ENCODE assay signal across 1 cellular context in genomic region chr17:57243171-57243622, GRCh38.
TF ChIP-seq lines count a peak whose summit lies in the region.

No MANE protein-coding gene starts in this region.

TF ChIP-seq in HepG2, 621 proteins besides CTCF, POLR2A, EP300 and RAD21 (continued from another document and continues in another):
- TF ChIP-seq ZBTB3 (CRISPR knock-in tag; IDR thresholded peaks at IDR 0.05; ENCODE audit: borderline replicate concordance, low read depth), result no peak
- no peak for TF ChIP-seq TSC22D2 (CRISPR knock-in tag; IDR thresholded peaks at IDR 0.05; ENCODE audit: borderline replicate concordance)
- TF ChIP-seq ZNF317 (CRISPR knock-in tag; IDR thresholded peaks at IDR 0.05), result no peak
- no peak; the same call in 1 of the 2 replicates for TF ChIP-seq ARNT2 (CRISPR knock-in tag; IDR thresholded peaks at IDR 0.05; ENCODE audit: low read depth)
- no peak for TF ChIP-seq MAF1 (CRISPR knock-in tag; IDR thresholded peaks at IDR 0.05; ENCODE audit: borderline replicate concordance)
- no peak for TF ChIP-seq ATF7-NPFF (CRISPR knock-in tag; IDR thresholded peaks at IDR 0.05; ENCODE audit: low read depth)
- TF ChIP-seq, protein P1, sequence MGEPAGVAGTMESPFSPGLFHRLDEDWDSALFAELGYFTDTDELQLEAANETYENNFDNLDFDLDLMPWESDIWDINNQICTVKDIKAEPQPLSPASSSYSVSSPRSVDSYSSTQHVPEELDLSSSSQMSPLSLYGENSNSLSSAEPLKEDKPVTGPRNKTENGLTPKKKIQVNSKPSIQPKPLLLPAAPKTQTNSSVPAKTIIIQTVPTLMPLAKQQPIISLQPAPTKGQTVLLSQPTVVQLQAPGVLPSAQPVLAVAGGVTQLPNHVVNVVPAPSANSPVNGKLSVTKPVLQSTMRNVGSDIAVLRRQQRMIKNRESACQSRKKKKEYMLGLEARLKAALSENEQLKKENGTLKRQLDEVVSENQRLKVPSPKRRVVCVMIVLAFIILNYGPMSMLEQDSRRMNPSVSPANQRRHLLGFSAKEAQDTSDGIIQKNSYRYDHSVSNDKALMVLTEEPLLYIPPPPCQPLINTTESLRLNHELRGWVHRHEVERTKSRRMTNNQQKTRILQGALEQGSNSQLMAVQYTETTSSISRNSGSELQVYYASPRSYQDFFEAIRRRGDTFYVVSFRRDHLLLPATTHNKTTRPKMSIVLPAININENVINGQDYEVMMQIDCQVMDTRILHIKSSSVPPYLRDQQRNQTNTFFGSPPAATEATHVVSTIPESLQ (CRISPR knock-in tag; conservative IDR thresholded peaks at IDR 0.05), result no peak
- TF ChIP-seq NFIC (IDR thresholded peaks at IDR 0.05; ENCODE audit: low read length), result no peak
- no peak for TF ChIP-seq FOXM1 (CRISPR knock-in tag; IDR thresholded peaks at IDR 0.05)
- TF ChIP-seq, protein P2, sequence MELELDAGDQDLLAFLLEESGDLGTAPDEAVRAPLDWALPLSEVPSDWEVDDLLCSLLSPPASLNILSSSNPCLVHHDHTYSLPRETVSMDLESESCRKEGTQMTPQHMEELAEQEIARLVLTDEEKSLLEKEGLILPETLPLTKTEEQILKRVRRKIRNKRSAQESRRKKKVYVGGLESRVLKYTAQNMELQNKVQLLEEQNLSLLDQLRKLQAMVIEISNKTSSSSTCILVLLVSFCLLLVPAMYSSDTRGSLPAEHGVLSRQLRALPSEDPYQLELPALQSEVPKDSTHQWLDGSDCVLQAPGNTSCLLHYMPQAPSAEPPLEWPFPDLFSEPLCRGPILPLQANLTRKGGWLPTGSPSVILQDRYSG (CRISPR knock-in tag; IDR thresholded peaks at IDR 0.05), result no peak
- TF ChIP-seq U2AF1 (optimal IDR thresholded peaks at IDR 0.05; ENCODE audit: low read depth, low read length), result no peak
- peak; percentile 58; the same call in 1 of the 2 replicates for TF ChIP-seq SPEN (CRISPR knock-in tag; IDR thresholded peaks at IDR 0.05; ENCODE audit: low read depth)
- no peak for TF ChIP-seq JUN (CRISPR knock-in tag; IDR thresholded peaks at IDR 0.05)
- peak; percentile 52; the same call in 1 of the 2 replicates for TF ChIP-seq PATZ1 (CRISPR knock-in tag; IDR thresholded peaks at IDR 0.05)
- no peak for TF ChIP-seq DZIP1 (CRISPR knock-in tag; IDR thresholded peaks at IDR 0.05)
- TF ChIP-seq REPIN1 (CRISPR knock-in tag; IDR thresholded peaks at IDR 0.05; ENCODE audit: borderline replicate concordance, low read depth), result peak; percentile 83
- TF ChIP-seq, protein P3, sequence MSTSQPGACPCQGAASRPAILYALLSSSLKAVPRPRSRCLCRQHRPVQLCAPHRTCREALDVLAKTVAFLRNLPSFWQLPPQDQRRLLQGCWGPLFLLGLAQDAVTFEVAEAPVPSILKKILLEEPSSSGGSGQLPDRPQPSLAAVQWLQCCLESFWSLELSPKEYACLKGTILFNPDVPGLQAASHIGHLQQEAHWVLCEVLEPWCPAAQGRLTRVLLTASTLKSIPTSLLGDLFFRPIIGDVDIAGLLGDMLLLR (CRISPR knock-in tag; IDR thresholded peaks at IDR 0.05), result 0 out of 2 replicates have a peak, but pooled peaks have one; percentile 41
- no peak for TF ChIP-seq DMAP1 (CRISPR knock-in tag; IDR thresholded peaks at IDR 0.05)
- TF ChIP-seq HHEX (CRISPR knock-in tag; IDR thresholded peaks at IDR 0.05), result no peak
- no peak for TF ChIP-seq MLLT10 (CRISPR knock-in tag; IDR thresholded peaks at IDR 0.05)
- TF ChIP-seq ZMYM4 (CRISPR knock-in tag; IDR thresholded peaks at IDR 0.05), result peak; percentile 93
- no peak for TF ChIP-seq DPF2 (CRISPR knock-in tag; IDR thresholded peaks at IDR 0.05; ENCODE audit: borderline replicate concordance, low read depth)
- TF ChIP-seq ZNF609 (CRISPR knock-in tag; IDR thresholded peaks at IDR 0.05; ENCODE audit: borderline replicate concordance), result no peak
- TF ChIP-seq MXD3 (CRISPR knock-in tag; IDR thresholded peaks at IDR 0.05), result peak; percentile 59; the same call in 1 of the 2 replicates
- TF ChIP-seq, protein P4, sequence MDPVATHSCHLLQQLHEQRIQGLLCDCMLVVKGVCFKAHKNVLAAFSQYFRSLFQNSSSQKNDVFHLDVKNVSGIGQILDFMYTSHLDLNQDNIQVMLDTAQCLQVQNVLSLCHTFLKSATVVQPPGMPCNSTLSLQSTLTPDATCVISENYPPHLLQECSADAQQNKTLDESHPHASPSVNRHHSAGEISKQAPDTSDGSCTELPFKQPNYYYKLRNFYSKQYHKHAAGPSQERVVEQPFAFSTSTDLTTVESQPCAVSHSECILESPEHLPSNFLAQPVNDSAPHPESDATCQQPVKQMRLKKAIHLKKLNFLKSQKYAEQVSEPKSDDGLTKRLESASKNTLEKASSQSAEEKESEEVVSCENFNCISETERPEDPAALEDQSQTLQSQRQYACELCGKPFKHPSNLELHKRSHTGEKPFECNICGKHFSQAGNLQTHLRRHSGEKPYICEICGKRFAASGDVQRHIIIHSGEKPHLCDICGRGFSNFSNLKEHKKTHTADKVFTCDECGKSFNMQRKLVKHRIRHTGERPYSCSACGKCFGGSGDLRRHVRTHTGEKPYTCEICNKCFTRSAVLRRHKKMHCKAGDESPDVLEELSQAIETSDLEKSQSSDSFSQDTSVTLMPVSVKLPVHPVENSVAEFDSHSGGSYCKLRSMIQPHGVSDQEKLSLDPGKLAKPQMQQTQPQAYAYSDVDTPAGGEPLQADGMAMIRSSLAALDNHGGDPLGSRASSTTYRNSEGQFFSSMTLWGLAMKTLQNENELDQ (CRISPR knock-in tag; IDR thresholded peaks at IDR 0.05; ENCODE audit: borderline replicate concordance), result no peak
- TF ChIP-seq ZNF577 (CRISPR knock-in tag; IDR thresholded peaks at IDR 0.05; ENCODE audit: borderline replicate concordance, low read depth), result no peak
- no peak for TF ChIP-seq XBP1 (CRISPR knock-in tag; IDR thresholded peaks at IDR 0.05)
- TF ChIP-seq, protein P5, sequence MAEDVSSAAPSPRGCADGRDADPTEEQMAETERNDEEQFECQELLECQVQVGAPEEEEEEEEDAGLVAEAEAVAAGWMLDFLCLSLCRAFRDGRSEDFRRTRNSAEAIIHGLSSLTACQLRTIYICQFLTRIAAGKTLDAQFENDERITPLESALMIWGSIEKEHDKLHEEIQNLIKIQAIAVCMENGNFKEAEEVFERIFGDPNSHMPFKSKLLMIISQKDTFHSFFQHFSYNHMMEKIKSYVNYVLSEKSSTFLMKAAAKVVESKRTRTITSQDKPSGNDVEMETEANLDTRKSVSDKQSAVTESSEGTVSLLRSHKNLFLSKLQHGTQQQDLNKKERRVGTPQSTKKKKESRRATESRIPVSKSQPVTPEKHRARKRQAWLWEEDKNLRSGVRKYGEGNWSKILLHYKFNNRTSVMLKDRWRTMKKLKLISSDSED (CRISPR knock-in tag; IDR thresholded peaks at IDR 0.05), result no peak
- TF ChIP-seq THYN1 (CRISPR knock-in tag; IDR thresholded peaks at IDR 0.05; ENCODE audit: borderline replicate concordance, low read depth), result no peak
- peak; percentile 56; the same call in 1 of the 2 replicates for TF ChIP-seq ZNF652 (CRISPR knock-in tag; IDR thresholded peaks at IDR 0.05; ENCODE audit: borderline replicate concordance, low read depth)
- TF ChIP-seq, protein P6, sequence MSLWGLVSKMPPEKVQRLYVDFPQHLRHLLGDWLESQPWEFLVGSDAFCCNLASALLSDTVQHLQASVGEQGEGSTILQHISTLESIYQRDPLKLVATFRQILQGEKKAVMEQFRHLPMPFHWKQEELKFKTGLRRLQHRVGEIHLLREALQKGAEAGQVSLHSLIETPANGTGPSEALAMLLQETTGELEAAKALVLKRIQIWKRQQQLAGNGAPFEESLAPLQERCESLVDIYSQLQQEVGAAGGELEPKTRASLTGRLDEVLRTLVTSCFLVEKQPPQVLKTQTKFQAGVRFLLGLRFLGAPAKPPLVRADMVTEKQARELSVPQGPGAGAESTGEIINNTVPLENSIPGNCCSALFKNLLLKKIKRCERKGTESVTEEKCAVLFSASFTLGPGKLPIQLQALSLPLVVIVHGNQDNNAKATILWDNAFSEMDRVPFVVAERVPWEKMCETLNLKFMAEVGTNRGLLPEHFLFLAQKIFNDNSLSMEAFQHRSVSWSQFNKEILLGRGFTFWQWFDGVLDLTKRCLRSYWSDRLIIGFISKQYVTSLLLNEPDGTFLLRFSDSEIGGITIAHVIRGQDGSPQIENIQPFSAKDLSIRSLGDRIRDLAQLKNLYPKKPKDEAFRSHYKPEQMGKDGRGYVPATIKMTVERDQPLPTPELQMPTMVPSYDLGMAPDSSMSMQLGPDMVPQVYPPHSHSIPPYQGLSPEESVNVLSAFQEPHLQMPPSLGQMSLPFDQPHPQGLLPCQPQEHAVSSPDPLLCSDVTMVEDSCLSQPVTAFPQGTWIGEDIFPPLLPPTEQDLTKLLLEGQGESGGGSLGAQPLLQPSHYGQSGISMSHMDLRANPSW (CRISPR knock-in tag; IDR thresholded peaks at IDR 0.05; ENCODE audit: borderline replicate concordance), result peak; percentile 73; the same call in 1 of the 2 replicates
- no peak for TF ChIP-seq ZNF235 (CRISPR knock-in tag; IDR thresholded peaks at IDR 0.05; ENCODE audit: borderline replicate concordance)
- TF ChIP-seq SRY (CRISPR knock-in tag; IDR thresholded peaks at IDR 0.05), result no peak; the same call in 1 of the 2 replicates
- TF ChIP-seq GTF3A (CRISPR knock-in tag; conservative IDR thresholded peaks at IDR 0.05), result no peak
- TF ChIP-seq CENPBD1 (CRISPR knock-in tag; IDR thresholded peaks at IDR 0.05; ENCODE audit: borderline replicate concordance, low read depth), result no peak
